9 cellular contexts compared by ENCODE assay signal in genomic region chr11:45846174-45846675, GRCh38. TPM values are rescaled to one million over a fixed set of nuclear protein-coding genes. Genes with fewer than 3 reads are reported as not detected.
A peak's percentile ranks its signal among the peaks of the same experiment; 100 is the strongest.
DNase-seq lines count a peak whose midpoint lies in the region; TF ChIP-seq lines count a peak whose summit lies in the region.
"Had no signal": no experiment of that assay in that cellular context is flagged by ENCODE, and none has a peak within 500 bp of the region (broad histone marks: within the 10 kb centered on the region; RNA-seq: fewer than 3 reads in every experiment).

No MANE protein-coding gene starts in this region.

- H3K9me3 ChIP-seq in neutrophil: no peaks in the 10 kb centered on the region

- DNase-seq in HFFc6: no peak
- no peak for DNase-seq in coronary artery (ENCODE audit: low spot score)
- no peak for DNase-seq in dedifferentiated amniotic fluid mesenchymal stem cell (ENCODE audit: extremely low spot score)
- DNase-seq in NCI-H2081 treated with DMSO at 0.1 percent for 48 hours (lab: John Stamatoyannopoulos, UW): no peak
- no peak for DNase-seq in stimulated activated CD4-positive, alpha-beta T cell treated with anti-CD3 and anti-CD28 coated beads, Interleukin-1b, Interleukin-23, amount 100 ng/mL, for 48 hours
- DNase-seq in NCI-H1694 treated with DMSO at 0.1 percent for 48 hours (lab: John Stamatoyannopoulos, UW): no peak
- DNase-seq: PC-3 had no signal

- peak overlapping the region; percentile 68 for H3K27ac ChIP-seq in 22Rv1
- peak overlapping the region; percentile 69 to 98 for H3K27ac ChIP-seq in coronary artery
- peak overlapping the region; percentile 76 for H3K27ac ChIP-seq in neutrophil

- no peak overlapping the region for H3K4me3 Mint-ChIP-seq in HFFc6

- peaks cover 44% of the 10 kb centered on the region for H3K4me1 Mint-ChIP-seq in HFFc6 (ENCODE audit: low read depth)

- H3K4me3 ChIP-seq in coronary artery (peak overlapping the region; percentile 94), neutrophil (ENCODE audit: low read depth in 1 of 2, low read length in 1 of 2) (peak overlapping the region in 1 of 2 experiments; percentile 84)

- H3K27ac Mint-ChIP-seq in HFFc6: peak overlapping the region; percentile 92

- no peaks in the 10 kb centered on the region for H3K9me3 Mint-ChIP-seq in HFFc6

- H3K36me3 Mint-ChIP-seq in HFFc6 (ENCODE audit: low read depth): no peaks in the 10 kb centered on the region

- no peak for TF ChIP-seq CTCF in 22Rv1 (IDR thresholded peaks at IDR 0.05)
- TF ChIP-seq CTCF in HFFc6 (IDR thresholded peaks at IDR 0.05): no peak
- TF ChIP-seq CTCF in coronary artery (IDR thresholded peaks at IDR 0.05): no peak
- no peak for TF ChIP-seq CTCF in neutrophil (IDR thresholded peaks at IDR 0.05)

- peaks cover 34% of the 10 kb centered on the region for H3K27me3 ChIP-seq in neutrophil

- peaks cover 28 to 41% of the 10 kb centered on the region in 2 experiments for H3K4me1 ChIP-seq in neutrophil (ENCODE audit: control insufficient read depth in 1 of 2, insufficient read depth in 1 of 2, low read depth in 1 of 2, low read length in 1 of 2)

- H3K36me3 ChIP-seq in neutrophil: no peaks in the 10 kb centered on the region

- H3K27me3 Mint-ChIP-seq in HFFc6 (ENCODE audit: insufficient read depth): peaks cover 4% of the 10 kb centered on the region

RNA-seq across cellular contexts. Expression of gene CRY2, which starts 1.1 kb away (rescaled TPM):
- 10 to 100 TPM; 12.5 to 16.4 (median 14.1) TPM for total RNA-seq in HFFc6 (2021; fragmentation: NEBNext Ultra II Directional; extraction: Animal tissue kit (Norgen Biotek cat#: 25700))

RNA-seq across cellular contexts. Expression of gene MAPK8IP1, which starts 39.2 kb away (rescaled TPM):
- total RNA-seq in HFFc6 (2021; fragmentation: NEBNext Ultra II Directional; extraction: Animal tissue kit (Norgen Biotek cat#: 25700)): 10 to 100 TPM in 1 of 6 experiments, 1 to 10 TPM in 5; 7.4 to 10.0 (median 8.7) TPM

RNA-seq across cellular contexts. Expression of gene SLC35C1, which starts 41.3 kb away (rescaled TPM):
- 10 to 100 TPM; 24.2 to 29.6 (median 27.4) TPM for total RNA-seq in HFFc6 (2021; fragmentation: NEBNext Ultra II Directional; extraction: Animal tissue kit (Norgen Biotek cat#: 25700))
